In the genomic region with DNA sequence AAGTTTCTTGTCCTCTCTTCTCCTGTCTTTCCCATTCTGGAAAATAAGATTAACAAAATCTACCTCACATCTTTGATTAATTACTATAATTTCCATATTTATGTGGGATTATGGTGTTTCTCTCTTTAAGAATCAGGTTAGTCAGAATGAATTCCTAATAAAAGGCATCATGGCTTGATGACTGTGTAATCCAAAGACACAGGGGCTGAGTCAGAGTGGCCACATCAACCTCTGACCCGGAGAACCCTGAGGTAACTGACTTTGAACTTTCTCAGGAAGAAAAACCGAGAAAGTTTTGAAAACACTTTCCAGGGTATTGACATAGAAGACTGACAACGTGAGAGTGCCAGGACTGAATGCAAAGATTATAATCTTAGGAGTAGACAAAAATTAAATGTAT, we compare ENCODE assay signal across 18 cellular contexts.
"Had no signal": no experiment of that assay in that cellular context is flagged by ENCODE, and none has a peak within 500 bp of the region (broad histone marks: within the 10 kb centered on the region; RNA-seq: fewer than 3 reads in every experiment).

No MANE protein-coding gene starts in this region.

- H3K27me3 ChIP-seq: adrenal gland, gastrocnemius medialis, upper lobe of right lung had no signal

- H3K9me3 Mint-ChIP-seq: activated naive CD4-positive, alpha-beta T cell treated with anti-CD3 and anti-CD28 coated beads, Interleukin-2, amount 50 U/mL, for 72 hours; activated T-cell treated with anti-CD3 and anti-CD28 coated beads, Interleukin-2, amount 50 U/mL, for 72 hours; stimulated activated naive B cell treated with anti-CD40 and anti-IgM and Interleukin-4, amounts not matched to agents 10 μg/mL and 1 μg/mL and 100 μg/mL, for 72 hours had no signal

- DNase-seq: activated CD4-positive, alpha-beta T cell treated with anti-CD3 and anti-CD28 coated beads for 1 hour; activated CD4-positive, alpha-beta T cell treated with anti-CD3 and anti-CD28 coated beads, Interleukin-2, amount 50 U/mL, for 4 hours; activated effector memory CD4-positive, alpha-beta T cell treated with anti-CD3 and anti-CD28 coated beads, Interleukin-2, amount 50 U/mL, for 16 hours; activated T-cell treated with anti-CD3 and anti-CD28 coated beads, Interleukin-2, amount 50 U/mL, for 72 hours; adrenal gland; caudate nucleus; gastrocnemius medialis; head of caudate nucleus; nephron progenitor cell; nucleus accumbens; posterior cingulate gyrus; stimulated activated naive B cell treated with anti-CD40 and anti-IgM and Interleukin-4, amounts not matched to agents 10 μg/mL and 1 μg/mL and 100 μg/mL, for 72 hours; T-helper 2 cell; upper lobe of right lung; WERI-Rb-1 had no signal

- H3K36me3 ChIP-seq: adrenal gland, gastrocnemius medialis, thoracic aorta, upper lobe of right lung, WERI-Rb-1 had no signal

- H3K4me3 ChIP-seq: adrenal gland, gastrocnemius medialis, thoracic aorta, upper lobe of right lung had no signal

- H3K4me1 Mint-ChIP-seq: nephron progenitor cell; stimulated activated naive B cell treated with anti-CD40 and anti-IgM and Interleukin-4, amounts not matched to agents 10 μg/mL and 1 μg/mL and 100 μg/mL, for 72 hours had no signal

- ATAC-seq: activated naive CD4-positive, alpha-beta T cell treated with anti-CD3 and anti-CD28 coated beads, Interleukin-2, amount 50 U/mL, for 72 hours; activated T-cell treated with anti-CD3 and anti-CD28 coated beads, Interleukin-2, amount 50 U/mL, for 72 hours; gastrocnemius medialis; left lobe of liver; stimulated activated naive B cell treated with anti-CD40 and anti-IgM and Interleukin-4, amounts not matched to agents 10 μg/mL and 1 μg/mL and 100 μg/mL, for 72 hours; upper lobe of right lung had no signal

- H3K4me3 Mint-ChIP-seq: activated T-cell treated with anti-CD3 and anti-CD28 coated beads, Interleukin-2, amount 50 U/mL, for 72 hours; nephron progenitor cell; stimulated activated naive B cell treated with anti-CD40 and anti-IgM and Interleukin-4, amounts not matched to agents 10 μg/mL and 1 μg/mL and 100 μg/mL, for 72 hours had no signal

- H3K4me1 ChIP-seq: adrenal gland, gastrocnemius medialis, upper lobe of right lung had no signal

- H3K27ac ChIP-seq: adrenal gland, gastrocnemius medialis, thoracic aorta, upper lobe of right lung, WERI-Rb-1 had no signal

- H3K9me3 ChIP-seq: adrenal gland, gastrocnemius medialis, thoracic aorta, upper lobe of right lung had no signal

- H3K36me3 Mint-ChIP-seq: activated naive CD4-positive, alpha-beta T cell treated with anti-CD3 and anti-CD28 coated beads, Interleukin-2, amount 50 U/mL, for 72 hours; stimulated activated naive B cell treated with anti-CD40 and anti-IgM and Interleukin-4, amounts not matched to agents 10 μg/mL and 1 μg/mL and 100 μg/mL, for 72 hours had no signal

- H3K27ac Mint-ChIP-seq: activated naive CD4-positive, alpha-beta T cell treated with anti-CD3 and anti-CD28 coated beads, Interleukin-2, amount 50 U/mL, for 72 hours; activated T-cell treated with anti-CD3 and anti-CD28 coated beads, Interleukin-2, amount 50 U/mL, for 72 hours; nephron progenitor cell; stimulated activated naive B cell treated with anti-CD40 and anti-IgM and Interleukin-4, amounts not matched to agents 10 μg/mL and 1 μg/mL and 100 μg/mL, for 72 hours had no signal
